Comparison of ENCODE assay signal across 32 cellular contexts in the genomic region with DNA sequence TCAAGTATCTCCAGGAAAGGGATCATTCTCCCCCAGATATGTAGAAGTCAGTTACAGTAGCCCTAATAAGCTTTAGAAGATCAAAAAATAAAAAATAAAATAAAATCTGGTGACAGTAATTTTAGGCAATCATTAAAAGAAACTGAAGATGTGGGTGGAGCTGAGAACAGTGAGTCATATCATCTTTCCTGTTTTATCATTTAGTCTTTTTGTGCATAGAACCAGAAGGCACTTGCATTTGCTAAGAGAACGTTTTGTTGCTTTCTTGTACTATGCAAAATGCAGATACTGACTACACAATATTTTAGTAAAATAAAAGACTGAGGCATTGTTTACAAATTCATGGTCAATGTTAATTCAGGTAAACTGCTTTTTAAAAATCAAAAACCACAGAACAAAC.
"Had no signal": no experiment of that assay in that cellular context is flagged by ENCODE, and none has a peak within 500 bp of the region (broad histone marks: within the 10 kb centered on the region; RNA-seq: fewer than 3 reads in every experiment).

No MANE protein-coding gene starts in this region.

- H3K4me1 ChIP-seq: adrenal gland, ascending aorta, breast epithelium had no signal

- H3K27me3 ChIP-seq: adrenal gland, ascending aorta, breast epithelium, cardiac muscle cell, dorsolateral prefrontal cortex had no signal

- H3K4me3 Mint-ChIP-seq: activated CD4-positive, alpha-beta memory T cell treated with anti-CD3 and anti-CD28 coated beads for 36 hours; activated CD4-positive, alpha-beta T cell treated with anti-CD3 and anti-CD28 coated beads for 36 hours; activated CD4-positive, alpha-beta T cell treated with anti-CD3 and anti-CD28 coated beads, Interleukin-2, amount 10 ng/mL, durations not matched to agents 24 days and 14 days; activated CD8-positive, alpha-beta memory T cell treated with anti-CD3 and anti-CD28 coated beads, Interleukin-2, amount 10 ng/mL, durations not matched to agents 7 days and 5 days; activated CD8-positive, alpha-beta T cell treated with anti-CD3 and anti-CD28 coated beads, Interleukin-2, amount 10 ng/mL, durations not matched to agents 7 days and 5 days; activated naive CD4-positive, alpha-beta T cell treated with anti-CD3 and anti-CD28 coated beads for 36 hours; activated naive CD4-positive, alpha-beta T cell treated with anti-CD3 and anti-CD28 coated beads, Interleukin-2, amount 50 U/mL, for 24 hours; activated naive CD8-positive, alpha-beta T cell treated with anti-CD3 and anti-CD28 coated beads for 36 hours; activated naive CD8-positive, alpha-beta T cell treated with anti-CD3 and anti-CD28 coated beads, Interleukin-2, amount 50 U/mL, for 24 hours; activated T-helper 1 cell treated with anti-CD3 and anti-CD28 coated beads, Interleukin-12 subunit alpha, Interleukin-12 subunit beta, Interleukin-2, Interleukin-4 antibody, amounts not matched to agents 30 ng/mL and 10 ng/mL and 1 ng/mL, durations not matched to agents 14 hours and 24 hours and 36 hours; brain; dendritic cell treated with granulocyte-macrophage colony-stimulating factor and Interleukin-4, amounts not matched to agents 40 ng/mL and 50 ng/mL, for 4 days; endodermal cell had no signal

- H3K4me3 ChIP-seq: adrenal gland, ascending aorta, breast epithelium, cardiac muscle cell, coronary artery, dorsolateral prefrontal cortex had no signal

- H3K9me3 ChIP-seq: adrenal gland, ascending aorta, breast epithelium had no signal

- ATAC-seq: activated CD4-positive, alpha-beta T cell treated with anti-CD3 and anti-CD28 coated beads for 36 hours; activated CD8-positive, alpha-beta memory T cell treated with anti-CD3 and anti-CD28 coated beads, Interleukin-2, amount 10 ng/mL, durations not matched to agents 7 days and 5 days; activated CD8-positive, alpha-beta T cell treated with anti-CD3 and anti-CD28 coated beads, Interleukin-2, amount 10 ng/mL, durations not matched to agents 7 days and 5 days; activated naive CD8-positive, alpha-beta T cell treated with anti-CD3 and anti-CD28 coated beads, Interleukin-2, amount 50 U/mL, for 24 hours; esophagus mucosa had no signal

- H3K36me3 Mint-ChIP-seq: activated CD4-positive, alpha-beta memory T cell treated with anti-CD3 and anti-CD28 coated beads for 36 hours; activated CD8-positive, alpha-beta memory T cell treated with anti-CD3 and anti-CD28 coated beads, Interleukin-2, amount 10 ng/mL, durations not matched to agents 7 days and 5 days; activated naive CD4-positive, alpha-beta T cell treated with anti-CD3 and anti-CD28 coated beads, Interleukin-2, amount 50 U/mL, for 24 hours; activated naive CD8-positive, alpha-beta T cell treated with anti-CD3 and anti-CD28 coated beads for 36 hours; brain had no signal

- H3K27me3 Mint-ChIP-seq: activated CD4-positive, alpha-beta memory T cell treated with anti-CD3 and anti-CD28 coated beads for 36 hours; activated CD4-positive, alpha-beta T cell treated with anti-CD3 and anti-CD28 coated beads for 36 hours; activated CD4-positive, alpha-beta T cell treated with anti-CD3 and anti-CD28 coated beads, Interleukin-2, amount 10 ng/mL, durations not matched to agents 24 days and 14 days; activated CD8-positive, alpha-beta memory T cell treated with anti-CD3 and anti-CD28 coated beads, Interleukin-2, amount 10 ng/mL, durations not matched to agents 7 days and 5 days; activated naive CD4-positive, alpha-beta T cell treated with anti-CD3 and anti-CD28 coated beads, Interleukin-2, amount 50 U/mL, for 24 hours; activated naive CD8-positive, alpha-beta T cell treated with anti-CD3 and anti-CD28 coated beads for 36 hours; activated naive CD8-positive, alpha-beta T cell treated with anti-CD3 and anti-CD28 coated beads, Interleukin-2, amount 50 U/mL, for 24 hours; brain; dendritic cell treated with granulocyte-macrophage colony-stimulating factor and Interleukin-4, amounts not matched to agents 40 ng/mL and 50 ng/mL, for 4 days had no signal

- H3K9me3 Mint-ChIP-seq: activated CD4-positive, alpha-beta T cell treated with anti-CD3 and anti-CD28 coated beads, Interleukin-2, amount 10 ng/mL, durations not matched to agents 24 days and 14 days; activated T-helper 1 cell treated with anti-CD3 and anti-CD28 coated beads, Interleukin-12 subunit alpha, Interleukin-12 subunit beta, Interleukin-2, Interleukin-4 antibody, amounts not matched to agents 30 ng/mL and 10 ng/mL and 1 ng/mL, durations not matched to agents 14 hours and 24 hours and 36 hours; dendritic cell treated with granulocyte-macrophage colony-stimulating factor and Interleukin-4, amounts not matched to agents 40 ng/mL and 50 ng/mL, for 4 days; endodermal cell had no signal

- H3K4me1 Mint-ChIP-seq: activated CD4-positive, alpha-beta T cell treated with anti-CD3 and anti-CD28 coated beads for 36 hours; activated CD4-positive, alpha-beta T cell treated with anti-CD3 and anti-CD28 coated beads, Interleukin-2, amount 10 ng/mL, durations not matched to agents 24 days and 14 days; activated CD8-positive, alpha-beta memory T cell treated with anti-CD3 and anti-CD28 coated beads, Interleukin-2, amount 10 ng/mL, durations not matched to agents 7 days and 5 days; activated naive CD4-positive, alpha-beta T cell treated with anti-CD3 and anti-CD28 coated beads, Interleukin-2, amount 50 U/mL, for 24 hours; activated naive CD8-positive, alpha-beta T cell treated with anti-CD3 and anti-CD28 coated beads for 36 hours; activated naive CD8-positive, alpha-beta T cell treated with anti-CD3 and anti-CD28 coated beads, Interleukin-2, amount 50 U/mL, for 24 hours; brain had no signal

- H3K27ac Mint-ChIP-seq: activated CD4-positive, alpha-beta memory T cell treated with anti-CD3 and anti-CD28 coated beads for 36 hours; activated CD4-positive, alpha-beta T cell treated with anti-CD3 and anti-CD28 coated beads for 36 hours; activated CD4-positive, alpha-beta T cell treated with anti-CD3 and anti-CD28 coated beads, Interleukin-2, amount 10 ng/mL, durations not matched to agents 24 days and 14 days; activated CD8-positive, alpha-beta memory T cell treated with anti-CD3 and anti-CD28 coated beads, Interleukin-2, amount 10 ng/mL, durations not matched to agents 7 days and 5 days; activated CD8-positive, alpha-beta T cell treated with anti-CD3 and anti-CD28 coated beads, Interleukin-2, amount 10 ng/mL, durations not matched to agents 7 days and 5 days; activated naive CD4-positive, alpha-beta T cell treated with anti-CD3 and anti-CD28 coated beads for 36 hours; activated naive CD4-positive, alpha-beta T cell treated with anti-CD3 and anti-CD28 coated beads, Interleukin-2, amount 50 U/mL, for 24 hours; activated naive CD8-positive, alpha-beta T cell treated with anti-CD3 and anti-CD28 coated beads for 36 hours; activated naive CD8-positive, alpha-beta T cell treated with anti-CD3 and anti-CD28 coated beads, Interleukin-2, amount 50 U/mL, for 24 hours; activated T-helper 1 cell treated with anti-CD3 and anti-CD28 coated beads, Interleukin-12 subunit alpha, Interleukin-12 subunit beta, Interleukin-2, Interleukin-4 antibody, amounts not matched to agents 30 ng/mL and 10 ng/mL and 1 ng/mL, durations not matched to agents 14 hours and 24 hours and 36 hours; activated T-helper 2 cell treated with anti-CD3 and anti-CD28 coated beads, Interferon-gamma antibody, Interleukin-2, Interleukin-4, amounts not matched to agents 10 μg/mL and 5 μg/mL and 100 μg/mL, durations not matched to agents 14 hours and 24 hours and 36 hours; brain; dendritic cell treated with granulocyte-macrophage colony-stimulating factor and Interleukin-4, amounts not matched to agents 40 ng/mL and 50 ng/mL, for 4 days; endodermal cell had no signal

- DNase-seq: activated CD4-positive, alpha-beta memory T cell treated with anti-CD3 and anti-CD28 coated beads for 36 hours; activated CD4-positive, alpha-beta T cell treated with anti-CD3 and anti-CD28 coated beads for 36 hours; activated CD4-positive, alpha-beta T cell treated with anti-CD3 and anti-CD28 coated beads, Interleukin-2, amount 10 ng/mL, durations not matched to agents 24 days and 14 days; activated CD4-positive, CD25-positive, alpha-beta regulatory T cell; activated CD4-positive, CD25-positive, alpha-beta regulatory T cell treated with anti-CD3 and anti-CD28 coated beads, Interleukin-2, amount 50 U/mL, for 72 hours; activated CD8-positive, alpha-beta memory T cell treated with anti-CD3 and anti-CD28 coated beads, Interleukin-2, amount 10 ng/mL, durations not matched to agents 7 days and 5 days; activated CD8-positive, alpha-beta memory T cell treated with anti-CD3 and anti-CD28 coated beads, Interleukin-2, amount 50 U/mL, for 4 hours; activated CD8-positive, alpha-beta T cell treated with anti-CD3 and anti-CD28 coated beads, Interleukin-2, amount 10 ng/mL, durations not matched to agents 7 days and 5 days; activated effector memory CD4-positive, alpha-beta T cell treated with anti-CD3 and anti-CD28 coated beads, Interleukin-2, amount 50 U/mL, for 16 hours; activated naive CD4-positive, alpha-beta T cell treated with anti-CD3 and anti-CD28 coated beads for 36 hours; activated naive CD8-positive, alpha-beta T cell treated with anti-CD3 and anti-CD28 coated beads for 36 hours; activated naive CD8-positive, alpha-beta T cell treated with anti-CD3 and anti-CD28 coated beads, Interleukin-2, amount 50 U/mL, for 24 hours; activated T-cell treated with anti-CD3 and anti-CD28 coated beads, Interleukin-2, amount 50 U/mL, for 1 hour; activated T-cell treated with anti-CD3 and anti-CD28 coated beads, Interleukin-2, amount 50 U/mL, for 48 hours; adrenal gland; amygdala; central memory CD4-positive, alpha-beta T cell; cerebellar nuclear complex; dorsolateral prefrontal cortex; effector memory CD4-positive, alpha-beta T cell; endodermal cell; head of caudate nucleus had no signal

- H3K27ac ChIP-seq: adrenal gland, ascending aorta, breast epithelium, cardiac muscle cell, coronary artery, dorsolateral prefrontal cortex had no signal

- H3K36me3 ChIP-seq: adrenal gland, ascending aorta, breast epithelium, cardiac muscle cell had no signal
